ENCODE assay signal across 14 cellular contexts in the genomic region with DNA sequence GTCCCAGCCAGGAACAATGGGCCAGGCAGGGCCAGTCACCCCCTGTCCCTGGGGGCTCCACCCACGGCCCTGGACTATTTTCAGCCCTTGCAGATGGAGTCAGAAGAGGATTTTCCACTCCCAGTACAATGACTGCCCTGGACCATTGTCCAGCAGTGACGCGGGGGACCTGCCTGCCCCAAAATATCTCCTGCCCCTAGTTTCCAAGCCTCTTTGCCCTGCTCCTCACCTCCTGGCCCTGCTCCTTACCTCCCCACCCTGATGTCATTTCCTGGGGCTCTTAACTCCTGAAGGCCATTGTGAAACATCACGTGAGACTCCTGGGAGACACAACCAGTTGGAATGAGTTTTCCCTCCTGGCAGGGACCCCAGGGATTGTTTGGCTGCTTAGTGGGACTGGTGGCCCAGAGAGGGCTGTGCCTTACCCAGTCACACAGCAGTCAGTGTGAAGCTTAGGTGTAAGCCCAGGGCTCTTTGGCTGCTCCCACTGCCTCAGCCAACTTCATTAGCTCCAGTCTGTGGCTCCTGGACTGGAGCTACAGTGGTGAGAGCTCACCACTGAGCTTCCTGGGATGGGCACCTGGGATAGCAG. TPM values are rescaled to one million over a fixed set of nuclear protein-coding genes. Genes with fewer than 3 reads are reported as not detected.
DNase-seq lines count a peak whose midpoint lies in the region; ATAC-seq and TF ChIP-seq lines count a peak whose summit lies in the region.
"Had no signal": no experiment of that assay in that cellular context is flagged by ENCODE, and none has a peak within 500 bp of the region (broad histone marks: within the 10 kb centered on the region; RNA-seq: fewer than 3 reads in every experiment).

No MANE protein-coding gene starts in this region.

- no peaks in the 10 kb centered on the region for H3K27me3 ChIP-seq in adipocyte (replicated peaks; ENCODE audit: control insufficient read depth, insufficient read depth, low read length)
- H3K27me3 ChIP-seq in cardiac muscle cell, result peaks cover 3% of the 10 kb centered on the region
- H3K27me3 ChIP-seq in osteoblast (ENCODE audit: insufficient read depth, low read length), result no peaks in the 10 kb centered on the region
- H3K27me3 ChIP-seq in effector memory CD4-positive, alpha-beta T cell (replicated peaks; ENCODE audit: control insufficient read depth, insufficient read depth, low read length, poor library complexity, severe bottlenecking), result no peaks in the 10 kb centered on the region

- no peak overlapping the region for H3K27ac ChIP-seq in cardiac muscle cell
- peak overlapping the region; percentile 36 for H3K27ac ChIP-seq in osteoblast (ENCODE audit: low read depth, low read length)
- H3K27ac ChIP-seq in effector memory CD4-positive, alpha-beta T cell (ENCODE audit: insufficient read depth, low read length, poor library complexity, severe bottlenecking), result no peak overlapping the region

- ATAC-seq in GM21576 (IDR thresholded peaks at IDR 0.05; ENCODE audit: unreplicated experiment), result no peak

- H3K4me1 ChIP-seq in adipocyte (ENCODE audit: control insufficient read depth, insufficient read depth, low read length) (peaks cover 22% of the 10 kb centered on the region), cardiac muscle cell (ENCODE audit: low read depth) (no peaks in the 10 kb centered on the region), osteoblast (ENCODE audit: insufficient read depth, low read length) (peaks cover 33% of the 10 kb centered on the region)
- H3K4me1 ChIP-seq in effector memory CD4-positive, alpha-beta T cell (ENCODE audit: control insufficient read depth, insufficient read depth, low read length, poor library complexity, severe bottlenecking), result no peaks in the 10 kb centered on the region

- no peaks in the 10 kb centered on the region for H3K79me2 ChIP-seq in osteoblast (ENCODE audit: insufficient read depth, low read length)

- H3K9ac ChIP-seq in adipocyte (ENCODE audit: low read length), result no peak overlapping the region

- H3K4me3 ChIP-seq in adipocyte (ENCODE audit: low read length) (no peak overlapping the region), cardiac muscle cell (no peak overlapping the region), osteoblast (ENCODE audit: insufficient read depth, low read length) (no peak overlapping the region)
- no peak overlapping the region for H3K4me3 ChIP-seq in effector memory CD4-positive, alpha-beta T cell (ENCODE audit: insufficient read depth, low read depth, low read length, poor library complexity, severe bottlenecking)
- H3K4me3 ChIP-seq: smooth muscle cell had no signal

- H2AFZ ChIP-seq in osteoblast (ENCODE audit: low read length), result peak overlapping the region; percentile 58

- TF ChIP-seq CTCF in cardiac muscle cell (IDR thresholded peaks at IDR 0.05; ENCODE audit: low read depth, low read length) (no peak), osteoblast (IDR thresholded peaks at IDR 0.05; ENCODE audit: extremely low read depth, low read depth, low read length) (no peak)

- no peaks in the 10 kb centered on the region for H3K36me3 ChIP-seq in adipocyte (ENCODE audit: control insufficient read depth, insufficient read depth, low read length, severe bottlenecking)
- no peaks in the 10 kb centered on the region for H3K36me3 ChIP-seq in cardiac muscle cell
- H3K36me3 ChIP-seq in osteoblast (ENCODE audit: insufficient read depth, low read length), result no peaks in the 10 kb centered on the region
- H3K36me3 ChIP-seq in effector memory CD4-positive, alpha-beta T cell (ENCODE audit: control insufficient read depth, insufficient read depth, low read length), result no peaks in the 10 kb centered on the region

- no peak overlapping the region for H3K4me2 ChIP-seq in osteoblast (ENCODE audit: insufficient read depth, low read length)
- H3K4me2 ChIP-seq: smooth muscle cell had no signal

- DNase-seq in EH (ENCODE audit: low read depth), result peak; percentile 79
- DNase-seq in adipocyte (ENCODE audit: low read depth), result peak; percentile 45
- peak; percentile 29 to 81 for DNase-seq in cardiac muscle cell (ENCODE audit: low read depth in 1 of 2, low spot score in 1 of 2)
- DNase-seq in osteoblast (ENCODE audit: insufficient read length, low spot score, missing footprints), result peak; percentile 65
- DNase-seq in effector memory CD4-positive, alpha-beta T cell, result no peak
- DNase-seq in NCI-H187 treated with DMSO at 0.1 percent for 48 hours (lab: John Stamatoyannopoulos, UW), result no peak
- no peak for DNase-seq in NCI-H524 (lab: John Stamatoyannopoulos, UW)
- DNase-seq: activated gamma-delta T cell, COR-L47, hippocampal formation, MM.1S had no signal

- no peaks in the 10 kb centered on the region for H4K20me1 ChIP-seq in osteoblast (ENCODE audit: insufficient read depth, low read length)

- H3K9me3 ChIP-seq in adipocyte (ENCODE audit: control insufficient read depth, low read length) (no peaks in the 10 kb centered on the region), cardiac muscle cell (ENCODE audit: low read depth) (no peaks in the 10 kb centered on the region), osteoblast (ENCODE audit: low read depth, low read length) (no peaks in the 10 kb centered on the region)
- no peaks in the 10 kb centered on the region for H3K9me3 ChIP-seq in effector memory CD4-positive, alpha-beta T cell (ENCODE audit: control insufficient read depth, low read length)

RNA-seq across cellular contexts. Expression of a gene that starts 22.2 kb away (rescaled TPM):
- total RNA-seq in cardiac muscle cell (0.25 and 0.48 TPM in 2 replicates), osteoblast (0.36 and 0.59 TPM in 2 replicates)
- polyA plus RNA-seq in cardiac muscle cell, result 0.40 and 0.83 TPM in 2 replicates
- total RNA-seq: NCI-H460 had no signal
- polyA plus RNA-seq: smooth muscle cell had no signal

RNA-seq across cellular contexts. Expression of a gene that starts 31.9 kb away (rescaled TPM):
- total RNA-seq in cardiac muscle cell, result 0.07 and 0.39 TPM in 2 replicates
- polyA plus RNA-seq in cardiac muscle cell, result not detected in 2 replicates
- 0.72 and 1.8 TPM in 2 replicates for total RNA-seq in osteoblast
- total RNA-seq: NCI-H460 had no signal

Comparison
In these comparisons a context has a peak if more than half of its experiments do, and no peak if none do; other contexts are left out.
1. DNase-seq: peak in EH (single experiment), adipocyte (single experiment), cardiac muscle cell (2 of 2) and osteoblast (single experiment); none in effector memory CD4-positive, alpha-beta T cell (0 of 3), NCI-H187 treated with DMSO at 0.1 percent for 48 hours (single experiment) and NCI-H524 (0 of 2).